In the genomic region with DNA sequence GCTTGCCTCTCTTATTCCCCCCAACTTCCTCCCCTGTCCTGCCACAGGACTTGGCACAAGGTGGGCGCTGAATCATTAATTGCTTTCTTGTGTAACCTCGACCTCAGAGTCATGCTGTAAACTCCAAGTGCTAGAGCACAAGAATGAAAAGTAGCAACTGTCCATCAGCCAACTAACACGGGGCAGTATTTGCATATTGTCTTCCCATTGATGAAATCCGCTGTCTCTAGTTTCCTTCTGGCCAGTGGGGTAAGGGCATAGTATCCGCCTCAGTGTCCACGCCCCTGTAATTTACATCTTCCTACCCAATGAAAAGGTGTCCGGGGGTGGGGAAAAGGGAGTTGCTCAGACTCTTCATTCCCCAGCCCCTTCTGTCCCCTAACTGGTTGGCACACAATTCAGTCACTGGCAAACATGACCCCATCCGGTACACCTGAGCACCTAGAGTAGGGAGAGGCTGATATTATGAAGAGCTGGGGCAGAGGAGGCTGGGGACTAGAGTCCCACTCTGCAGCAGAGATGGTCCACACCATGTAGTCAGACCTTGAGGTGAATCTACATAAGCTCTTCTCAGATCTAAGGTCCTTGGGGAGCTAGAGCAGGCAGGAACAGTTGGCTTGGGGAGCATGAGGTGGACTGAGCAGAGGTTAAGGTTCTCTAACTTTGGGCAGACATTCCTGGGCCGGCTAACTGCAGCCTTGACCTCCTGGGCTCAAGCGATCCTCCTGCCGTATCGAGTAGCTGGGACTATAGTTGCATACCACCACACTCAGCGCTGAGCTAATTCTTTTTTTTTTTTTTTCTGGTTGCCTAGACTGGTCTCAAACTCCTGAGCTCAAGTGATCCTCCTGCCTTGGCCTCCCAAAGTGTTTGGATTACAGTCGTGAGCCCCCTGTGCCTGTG, we compare ENCODE assay signal across 1 cellular context.
TF ChIP-seq lines count a peak whose summit lies in the region.

No MANE protein-coding gene starts in this region.

TF ChIP-seq in HepG2, 621 proteins besides CTCF, POLR2A, EP300 and RAD21 (continued from another document and continues in another):
- peak; percentile 36; the same call in 1 of the 2 replicates for TF ChIP-seq PHF8 (CRISPR knock-in tag; IDR thresholded peaks at IDR 0.05)
- TF ChIP-seq ARNT (IDR thresholded peaks at IDR 0.05) = no peak
- TF ChIP-seq ZNF775 (CRISPR knock-in tag; IDR thresholded peaks at IDR 0.05; ENCODE audit: borderline replicate concordance) = no peak
- no peak for TF ChIP-seq ZSCAN12 (CRISPR knock-in tag; IDR thresholded peaks at IDR 0.05)
- TF ChIP-seq, protein P1, sequence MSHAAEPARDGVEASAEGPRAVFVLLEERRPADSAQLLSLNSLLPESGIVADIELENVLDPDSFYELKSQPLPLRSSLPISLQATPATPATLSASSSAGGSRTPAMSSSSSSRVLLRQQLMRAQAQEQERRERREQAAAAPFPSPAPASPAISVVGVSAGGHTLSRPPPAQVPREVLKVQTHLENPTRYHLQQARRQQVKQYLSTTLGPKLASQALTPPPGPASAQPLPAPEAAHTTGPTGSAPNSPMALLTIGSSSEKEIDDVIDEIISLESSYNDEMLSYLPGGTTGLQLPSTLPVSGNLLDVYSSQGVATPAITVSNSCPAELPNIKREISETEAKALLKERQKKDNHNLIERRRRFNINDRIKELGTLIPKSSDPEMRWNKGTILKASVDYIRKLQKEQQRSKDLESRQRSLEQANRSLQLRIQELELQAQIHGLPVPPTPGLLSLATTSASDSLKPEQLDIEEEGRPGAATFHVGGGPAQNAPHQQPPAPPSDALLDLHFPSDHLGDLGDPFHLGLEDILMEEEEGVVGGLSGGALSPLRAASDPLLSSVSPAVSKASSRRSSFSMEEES (CRISPR knock-in tag; IDR thresholded peaks at IDR 0.05) = no peak
- TF ChIP-seq KLF11 (CRISPR knock-in tag; IDR thresholded peaks at IDR 0.05) = no peak
- TF ChIP-seq SP1 (IDR thresholded peaks at IDR 0.05) = no peak
- no peak for TF ChIP-seq SP1 (CRISPR knock-in tag; IDR thresholded peaks at IDR 0.05)
- TF ChIP-seq, protein P2, sequence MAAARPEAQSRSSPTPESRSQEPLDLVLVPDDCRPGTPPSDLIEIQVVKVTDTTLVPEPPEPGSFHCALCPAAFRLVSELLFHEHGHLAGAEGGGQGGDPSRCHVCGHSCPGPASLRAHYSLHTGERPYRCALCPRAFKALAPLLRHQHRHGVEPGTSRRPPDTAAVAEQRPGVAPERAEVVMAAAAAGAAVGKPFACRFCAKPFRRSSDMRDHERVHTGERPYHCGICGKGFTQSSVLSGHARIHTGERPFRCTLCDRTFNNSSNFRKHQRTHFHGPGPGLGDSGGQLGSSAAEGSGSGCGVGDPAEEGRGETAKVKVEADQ (CRISPR knock-in tag; IDR thresholded peaks at IDR 0.05; ENCODE audit: borderline replicate concordance) = no peak
- TF ChIP-seq MEF2D (CRISPR knock-in tag; IDR thresholded peaks at IDR 0.05) = no peak
- TF ChIP-seq ZFP36L2 (CRISPR knock-in tag; IDR thresholded peaks at IDR 0.05) = no peak
- no peak for TF ChIP-seq HNRNPL (IDR thresholded peaks at IDR 0.05; ENCODE audit: low read depth, low read length)
- no peak for TF ChIP-seq ZNF672 (CRISPR knock-in tag; IDR thresholded peaks at IDR 0.05)
- peak; percentile 66; the same call in 1 of the 2 replicates for TF ChIP-seq TBX2 (CRISPR knock-in tag; IDR thresholded peaks at IDR 0.05; ENCODE audit: borderline replicate concordance)
- TF ChIP-seq ZNF3 (CRISPR knock-in tag; IDR thresholded peaks at IDR 0.05) = no peak
- TF ChIP-seq SPEN (CRISPR knock-in tag; IDR thresholded peaks at IDR 0.05; ENCODE audit: low read depth) = no peak
- TF ChIP-seq ZNF460 (CRISPR knock-in tag; IDR thresholded peaks at IDR 0.05; ENCODE audit: borderline replicate concordance) = no peak
- no peak for TF ChIP-seq RARA (CRISPR knock-in tag; IDR thresholded peaks at IDR 0.05)
- TF ChIP-seq, protein P3, sequence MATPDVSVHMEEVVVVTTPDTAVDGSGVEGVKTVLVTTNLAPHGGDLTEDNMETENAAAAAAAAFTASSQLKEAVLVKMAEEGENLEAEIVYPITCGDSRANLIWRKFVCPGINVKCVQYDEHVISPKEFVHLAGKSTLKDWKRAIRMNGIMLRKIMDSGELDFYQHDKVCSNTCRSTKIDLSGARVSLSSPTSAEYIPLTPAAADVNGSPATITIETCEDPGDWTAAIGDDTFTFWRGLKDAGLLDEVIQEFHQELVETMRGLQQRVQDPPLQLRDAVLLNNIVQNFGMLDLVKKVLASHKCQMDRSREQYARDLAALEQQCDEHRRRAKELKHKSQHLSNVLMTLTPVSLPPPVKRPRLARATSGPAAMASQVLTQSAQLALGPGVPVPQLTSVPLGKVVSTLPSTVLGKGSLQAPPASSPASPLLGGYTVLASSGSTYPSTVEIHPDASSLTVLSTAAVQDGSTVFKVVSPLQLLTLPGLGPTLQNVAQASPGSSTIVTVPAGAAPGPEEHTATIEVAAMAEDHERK (CRISPR knock-in tag; IDR thresholded peaks at IDR 0.05; ENCODE audit: low read depth) = no peak
- TF ChIP-seq ZNF282 (IDR thresholded peaks at IDR 0.05; ENCODE audit: partially characterized antibody) = no peak
- no peak for TF ChIP-seq ZFP82 (CRISPR knock-in tag; IDR thresholded peaks at IDR 0.05; ENCODE audit: borderline replicate concordance)
- no peak for TF ChIP-seq MYNN (CRISPR knock-in tag; IDR thresholded peaks at IDR 0.05; ENCODE audit: low read depth)
- no peak for TF ChIP-seq PTBP1 (IDR thresholded peaks at IDR 0.05; ENCODE audit: low read depth, low read length, poor library complexity, severe bottlenecking)
- TF ChIP-seq, protein P4, sequence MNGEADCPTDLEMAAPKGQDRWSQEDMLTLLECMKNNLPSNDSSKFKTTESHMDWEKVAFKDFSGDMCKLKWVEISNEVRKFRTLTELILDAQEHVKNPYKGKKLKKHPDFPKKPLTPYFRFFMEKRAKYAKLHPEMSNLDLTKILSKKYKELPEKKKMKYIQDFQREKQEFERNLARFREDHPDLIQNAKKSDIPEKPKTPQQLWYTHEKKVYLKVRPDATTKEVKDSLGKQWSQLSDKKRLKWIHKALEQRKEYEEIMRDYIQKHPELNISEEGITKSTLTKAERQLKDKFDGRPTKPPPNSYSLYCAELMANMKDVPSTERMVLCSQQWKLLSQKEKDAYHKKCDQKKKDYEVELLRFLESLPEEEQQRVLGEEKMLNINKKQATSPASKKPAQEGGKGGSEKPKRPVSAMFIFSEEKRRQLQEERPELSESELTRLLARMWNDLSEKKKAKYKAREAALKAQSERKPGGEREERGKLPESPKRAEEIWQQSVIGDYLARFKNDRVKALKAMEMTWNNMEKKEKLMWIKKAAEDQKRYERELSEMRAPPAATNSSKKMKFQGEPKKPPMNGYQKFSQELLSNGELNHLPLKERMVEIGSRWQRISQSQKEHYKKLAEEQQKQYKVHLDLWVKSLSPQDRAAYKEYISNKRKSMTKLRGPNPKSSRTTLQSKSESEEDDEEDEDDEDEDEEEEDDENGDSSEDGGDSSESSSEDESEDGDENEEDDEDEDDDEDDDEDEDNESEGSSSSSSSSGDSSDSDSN (CRISPR knock-in tag; IDR thresholded peaks at IDR 0.05) = no peak
- no peak for TF ChIP-seq ZNF7 (CRISPR knock-in tag; IDR thresholded peaks at IDR 0.05)
- TF ChIP-seq, protein P5, sequence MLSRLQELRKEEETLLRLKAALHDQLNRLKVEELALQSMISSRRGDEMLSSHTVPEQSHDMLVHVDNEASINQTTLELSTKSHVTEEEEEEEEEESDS (CRISPR knock-in tag; IDR thresholded peaks at IDR 0.05; ENCODE audit: borderline replicate concordance) = no peak
- TF ChIP-seq MXD4 (CRISPR knock-in tag; IDR thresholded peaks at IDR 0.05) = 0 out of 2 replicates have a peak, but pooled peaks have one; percentile 21
- TF ChIP-seq ZNF792 (CRISPR knock-in tag; IDR thresholded peaks at IDR 0.05) = no peak
- TF ChIP-seq ZNF883 (CRISPR knock-in tag; IDR thresholded peaks at IDR 0.05; ENCODE audit: not compliant biosample characterization) = no peak
- no peak for TF ChIP-seq HOXA5 (CRISPR knock-in tag; IDR thresholded peaks at IDR 0.05)
- TF ChIP-seq PRMT3 (CRISPR knock-in tag; IDR thresholded peaks at IDR 0.05; ENCODE audit: borderline replicate concordance, low read depth) = no peak
- peak; percentile 15; the same call in 1 of the 2 replicates for TF ChIP-seq SOX5 (CRISPR knock-in tag; IDR thresholded peaks at IDR 0.05; ENCODE audit: borderline replicate concordance)
- TF ChIP-seq ZFP1 (CRISPR knock-in tag; IDR thresholded peaks at IDR 0.05) = no peak
- TF ChIP-seq, protein P6, sequence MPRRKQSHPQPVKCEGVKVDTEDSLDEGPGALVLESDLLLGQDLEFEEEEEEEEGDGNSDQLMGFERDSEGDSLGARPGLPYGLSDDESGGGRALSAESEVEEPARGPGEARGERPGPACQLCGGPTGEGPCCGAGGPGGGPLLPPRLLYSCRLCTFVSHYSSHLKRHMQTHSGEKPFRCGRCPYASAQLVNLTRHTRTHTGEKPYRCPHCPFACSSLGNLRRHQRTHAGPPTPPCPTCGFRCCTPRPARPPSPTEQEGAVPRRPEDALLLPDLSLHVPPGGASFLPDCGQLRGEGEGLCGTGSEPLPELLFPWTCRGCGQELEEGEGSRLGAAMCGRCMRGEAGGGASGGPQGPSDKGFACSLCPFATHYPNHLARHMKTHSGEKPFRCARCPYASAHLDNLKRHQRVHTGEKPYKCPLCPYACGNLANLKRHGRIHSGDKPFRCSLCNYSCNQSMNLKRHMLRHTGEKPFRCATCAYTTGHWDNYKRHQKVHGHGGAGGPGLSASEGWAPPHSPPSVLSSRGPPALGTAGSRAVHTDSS (CRISPR knock-in tag; conservative IDR thresholded peaks at IDR 0.05) = no peak
- TF ChIP-seq, protein P7, sequence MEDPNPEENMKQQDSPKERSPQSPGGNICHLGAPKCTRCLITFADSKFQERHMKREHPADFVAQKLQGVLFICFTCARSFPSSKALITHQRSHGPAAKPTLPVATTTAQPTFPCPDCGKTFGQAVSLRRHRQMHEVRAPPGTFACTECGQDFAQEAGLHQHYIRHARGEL (CRISPR knock-in tag; IDR thresholded peaks at IDR 0.05) = no peak
- no peak for TF ChIP-seq PCBP1 (IDR thresholded peaks at IDR 0.05; ENCODE audit: borderline replicate concordance, low read depth, low read length)
- TF ChIP-seq, protein P8, sequence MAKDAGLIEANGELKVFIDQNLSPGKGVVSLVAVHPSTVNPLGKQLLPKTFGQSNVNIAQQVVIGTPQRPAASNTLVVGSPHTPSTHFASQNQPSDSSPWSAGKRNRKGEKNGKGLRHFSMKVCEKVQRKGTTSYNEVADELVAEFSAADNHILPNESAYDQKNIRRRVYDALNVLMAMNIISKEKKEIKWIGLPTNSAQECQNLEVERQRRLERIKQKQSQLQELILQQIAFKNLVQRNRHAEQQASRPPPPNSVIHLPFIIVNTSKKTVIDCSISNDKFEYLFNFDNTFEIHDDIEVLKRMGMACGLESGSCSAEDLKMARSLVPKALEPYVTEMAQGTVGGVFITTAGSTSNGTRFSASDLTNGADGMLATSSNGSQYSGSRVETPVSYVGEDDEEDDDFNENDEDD (CRISPR knock-in tag; IDR thresholded peaks at IDR 0.05; ENCODE audit: borderline replicate concordance) = no peak
- no peak for TF ChIP-seq ZNF841 (CRISPR knock-in tag; IDR thresholded peaks at IDR 0.05; ENCODE audit: borderline replicate concordance)
- no peak for TF ChIP-seq MAFF (IDR thresholded peaks at IDR 0.05; ENCODE audit: low read depth, low read length)
- TF ChIP-seq ZNF253 (CRISPR knock-in tag; IDR thresholded peaks at IDR 0.05; ENCODE audit: borderline replicate concordance) = no peak
- no peak for TF ChIP-seq ZNF331 (CRISPR knock-in tag; IDR thresholded peaks at IDR 0.05)
- TF ChIP-seq, protein P9, sequence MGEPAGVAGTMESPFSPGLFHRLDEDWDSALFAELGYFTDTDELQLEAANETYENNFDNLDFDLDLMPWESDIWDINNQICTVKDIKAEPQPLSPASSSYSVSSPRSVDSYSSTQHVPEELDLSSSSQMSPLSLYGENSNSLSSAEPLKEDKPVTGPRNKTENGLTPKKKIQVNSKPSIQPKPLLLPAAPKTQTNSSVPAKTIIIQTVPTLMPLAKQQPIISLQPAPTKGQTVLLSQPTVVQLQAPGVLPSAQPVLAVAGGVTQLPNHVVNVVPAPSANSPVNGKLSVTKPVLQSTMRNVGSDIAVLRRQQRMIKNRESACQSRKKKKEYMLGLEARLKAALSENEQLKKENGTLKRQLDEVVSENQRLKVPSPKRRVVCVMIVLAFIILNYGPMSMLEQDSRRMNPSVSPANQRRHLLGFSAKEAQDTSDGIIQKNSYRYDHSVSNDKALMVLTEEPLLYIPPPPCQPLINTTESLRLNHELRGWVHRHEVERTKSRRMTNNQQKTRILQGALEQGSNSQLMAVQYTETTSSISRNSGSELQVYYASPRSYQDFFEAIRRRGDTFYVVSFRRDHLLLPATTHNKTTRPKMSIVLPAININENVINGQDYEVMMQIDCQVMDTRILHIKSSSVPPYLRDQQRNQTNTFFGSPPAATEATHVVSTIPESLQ (CRISPR knock-in tag; conservative IDR thresholded peaks at IDR 0.05) = no peak
- TF ChIP-seq ZC3H4 (CRISPR knock-in tag; IDR thresholded peaks at IDR 0.05; ENCODE audit: borderline replicate concordance) = no peak
- no peak for TF ChIP-seq ZNF451 (CRISPR knock-in tag; IDR thresholded peaks at IDR 0.05)
- no peak for TF ChIP-seq RBM39 (IDR thresholded peaks at IDR 0.05; ENCODE audit: low read depth, low read length, poor library complexity, severe bottlenecking)
- TF ChIP-seq DR1 (CRISPR knock-in tag; IDR thresholded peaks at IDR 0.05) = no peak
- TF ChIP-seq, protein P10, sequence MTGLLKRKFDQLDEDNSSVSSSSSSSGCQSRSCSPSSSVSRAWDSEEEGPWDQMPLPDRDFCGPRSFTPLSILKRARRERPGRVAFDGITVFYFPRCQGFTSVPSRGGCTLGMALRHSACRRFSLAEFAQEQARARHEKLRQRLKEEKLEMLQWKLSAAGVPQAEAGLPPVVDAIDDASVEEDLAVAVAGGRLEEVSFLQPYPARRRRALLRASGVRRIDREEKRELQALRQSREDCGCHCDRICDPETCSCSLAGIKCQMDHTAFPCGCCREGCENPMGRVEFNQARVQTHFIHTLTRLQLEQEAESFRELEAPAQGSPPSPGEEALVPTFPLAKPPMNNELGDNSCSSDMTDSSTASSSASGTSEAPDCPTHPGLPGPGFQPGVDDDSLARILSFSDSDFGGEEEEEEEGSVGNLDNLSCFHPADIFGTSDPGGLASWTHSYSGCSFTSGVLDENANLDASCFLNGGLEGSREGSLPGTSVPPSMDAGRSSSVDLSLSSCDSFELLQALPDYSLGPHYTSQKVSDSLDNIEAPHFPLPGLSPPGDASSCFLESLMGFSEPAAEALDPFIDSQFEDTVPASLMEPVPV (CRISPR knock-in tag; IDR thresholded peaks at IDR 0.05) = no peak
- TF ChIP-seq SRY (CRISPR knock-in tag; IDR thresholded peaks at IDR 0.05) = no peak
- no peak for TF ChIP-seq ZNF432 (CRISPR knock-in tag; IDR thresholded peaks at IDR 0.05; ENCODE audit: borderline replicate concordance)
- TF ChIP-seq, protein P11, sequence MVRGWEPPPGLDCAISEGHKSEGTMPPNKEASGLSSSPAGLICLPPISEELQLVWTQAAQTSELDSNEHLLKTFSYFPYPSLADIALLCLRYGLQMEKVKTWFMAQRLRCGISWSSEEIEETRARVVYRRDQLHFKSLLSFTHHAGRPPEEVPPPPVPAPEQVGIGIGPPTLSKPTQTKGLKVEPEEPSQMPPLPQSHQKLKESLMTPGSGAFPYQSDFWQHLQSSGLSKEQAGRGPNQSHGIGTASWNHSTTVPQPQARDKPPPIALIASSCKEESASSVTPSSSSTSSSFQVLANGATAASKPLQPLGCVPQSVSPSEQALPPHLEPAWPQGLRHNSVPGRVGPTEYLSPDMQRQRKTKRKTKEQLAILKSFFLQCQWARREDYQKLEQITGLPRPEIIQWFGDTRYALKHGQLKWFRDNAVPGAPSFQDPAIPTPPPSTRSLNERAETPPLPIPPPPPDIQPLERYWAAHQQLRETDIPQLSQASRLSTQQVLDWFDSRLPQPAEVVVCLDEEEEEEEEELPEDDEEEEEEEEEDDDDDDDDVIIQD (CRISPR knock-in tag; IDR thresholded peaks at IDR 0.05; ENCODE audit: low read depth) = no peak
